Comparison of ENCODE assay signal across 17 cellular contexts in genomic region chr1:149965440-149965839, GRCh38. TPM values are rescaled to one million over a fixed set of nuclear protein-coding genes. Genes with fewer than 3 reads are reported as not detected.
DNase-seq lines count a peak whose midpoint lies in the region; ATAC-seq and TF ChIP-seq lines count a peak whose summit lies in the region.
"Had no signal": no experiment of that assay in that cellular context is flagged by ENCODE, and none has a peak within 500 bp of the region (broad histone marks: within the 10 kb centered on the region; RNA-seq: fewer than 3 reads in every experiment).

No MANE protein-coding gene starts in this region.

- no peak overlapping the region for H3K27ac ChIP-seq in testis
- H3K27ac ChIP-seq in psoas muscle: no peak overlapping the region
- H3K27ac ChIP-seq: PC-9 had no signal

- no peak for TF ChIP-seq CTCF in neural crest cell (conservative IDR thresholded peaks at IDR 0.05)
- no peak for TF ChIP-seq CTCF in testis (IDR thresholded peaks at IDR 0.05)
- TF ChIP-seq CTCF in psoas muscle (IDR thresholded peaks at IDR 0.05): no peak

- no peak overlapping the region for H3K4me3 ChIP-seq in testis
- no peak overlapping the region for H3K4me3 ChIP-seq in psoas muscle
- H3K4me3 ChIP-seq: PC-9 had no signal

- H3K27me3 ChIP-seq in testis (no peaks in the 10 kb centered on the region), psoas muscle (ENCODE audit: insufficient read depth in 3 of 3, low read length in 2 of 3) (no peaks in the 10 kb centered on the region)

- no peak for DNase-seq in activated naive CD4-positive, alpha-beta T cell treated with anti-CD3 and anti-CD28 coated beads, Interleukin-2, amount 10 ng/mL, durations not matched to agents 7 days and 5 days
- no peak for DNase-seq in activated naive CD4-positive, alpha-beta T cell treated with Interleukin-2 at 50 U/mL for 16 hours
- DNase-seq in T-cell: no peak
- DNase-seq in central memory CD4-positive, alpha-beta T cell: peak; percentile 14
- DNase-seq in neural crest cell (ENCODE audit: low read depth, low spot score): no peak
- no peak for DNase-seq in Ammon's horn (ENCODE audit: low spot score)
- DNase-seq in testis: no peak
- no peak for DNase-seq in psoas muscle
- DNase-seq: DMS53, KBM-7, NCI-H1048, NCI-H1436 treated with DMSO at 0.1 percent for 48 hours, NCI-H2029 treated with DMSO at 0.1 percent for 48 hours, NCI-H2171 treated with DMSO at 0.1 percent for 48 hours, NCI-H510A, PC-9 had no signal

- CTCF ChIA-PET in activated naive CD4-positive, alpha-beta T cell treated with anti-CD3 and anti-CD28 coated beads, Interleukin-2, amount 10 ng/mL, durations not matched to agents 7 days and 5 days (lab: Charles Lee): interaction anchor here (1.0 kb wide), 1 partner anchor 44 kb away, joined by 3 read pairs; no protein-coding TSS in a partner anchor
- CTCF ChIA-PET in T-cell (lab: Charles Lee): interaction anchor here in 1 of 2 donors (0.5 kb wide), 1 partner anchor 48 kb away, joined by 3 read pairs; no protein-coding TSS in a partner anchor

- H3K27me3 Mint-ChIP-seq in activated naive CD4-positive, alpha-beta T cell treated with anti-CD3 and anti-CD28 coated beads, Interleukin-2, amount 10 ng/mL, durations not matched to agents 7 days and 5 days: no peaks in the 10 kb centered on the region
- H3K27me3 Mint-ChIP-seq in T-cell: no peaks in the 10 kb centered on the region
- H3K27me3 Mint-ChIP-seq in neural crest cell (ENCODE audit: low read depth): no peaks in the 10 kb centered on the region

- H3K4me1 ChIP-seq in testis (peaks cover 15% of the 10 kb centered on the region), psoas muscle (no peaks in the 10 kb centered on the region)

- no peak for TF ChIP-seq POLR2A in testis (IDR thresholded peaks at IDR 0.05)

- H3K36me3 Mint-ChIP-seq in activated naive CD4-positive, alpha-beta T cell treated with anti-CD3 and anti-CD28 coated beads, Interleukin-2, amount 10 ng/mL, durations not matched to agents 7 days and 5 days: peaks cover 19% of the 10 kb centered on the region
- H3K36me3 Mint-ChIP-seq in T-cell (peaks cover 27% of the 10 kb centered on the region), neural crest cell (ENCODE audit: low read depth) (peaks cover 9% of the 10 kb centered on the region)

- ATAC-seq in T-cell (replicated peaks in 1 of 4): peak; percentile 43 to 67 (median 55)
- no peak for ATAC-seq in psoas muscle

- H3K36me3 ChIP-seq in testis (ENCODE audit: low read depth, missing control alignments) (no peaks in the 10 kb centered on the region), psoas muscle (ENCODE audit: insufficient read depth in 1 of 2, low read depth in 1 of 2) (peaks cover 20 to 96% of the 10 kb centered on the region in 2 donors)

- H3K27ac Mint-ChIP-seq in activated naive CD4-positive, alpha-beta T cell treated with anti-CD3 and anti-CD28 coated beads, Interleukin-2, amount 10 ng/mL, durations not matched to agents 7 days and 5 days: peak overlapping the region; percentile 6
- H3K27ac Mint-ChIP-seq in T-cell: peak overlapping the region; percentile 18 to 70
- H3K27ac Mint-ChIP-seq in neural crest cell (ENCODE audit: unreplicated experiment): peak overlapping the region; percentile 21
- H3K27ac Mint-ChIP-seq: CD14-positive monocyte had no signal

- no peaks in the 10 kb centered on the region for H3K9me3 Mint-ChIP-seq in activated naive CD4-positive, alpha-beta T cell treated with anti-CD3 and anti-CD28 coated beads, Interleukin-2, amount 10 ng/mL, durations not matched to agents 7 days and 5 days
- H3K9me3 Mint-ChIP-seq in T-cell (no peaks in the 10 kb centered on the region), neural crest cell (no peaks in the 10 kb centered on the region)

- H3K9me3 ChIP-seq in testis (no peaks in the 10 kb centered on the region), psoas muscle (no peaks in the 10 kb centered on the region)

- 69 to 85% methylated on average over 3 of the region's 3 CpGs for WGBS in testis, 2 donors
- WGBS in psoas muscle, 3 donors: 92 to 96% (median 96%) methylated on average over 3 of the region's 3 CpGs

- no peak overlapping the region for H3K4me3 Mint-ChIP-seq in activated naive CD4-positive, alpha-beta T cell treated with anti-CD3 and anti-CD28 coated beads, Interleukin-2, amount 10 ng/mL, durations not matched to agents 7 days and 5 days
- H3K4me3 Mint-ChIP-seq in T-cell (no peak overlapping the region), neural crest cell (no peak overlapping the region)

- POLR2A ChIA-PET in T-cell (lab: Charles Lee): interaction anchor here in 1 of 2 donors (0.5 kb wide), 1 partner anchor 304 kb away, joined by 4 read pairs; the partner anchor contains the start of gene APH1A

- peaks cover 18% of the 10 kb centered on the region for H3K4me1 Mint-ChIP-seq in activated naive CD4-positive, alpha-beta T cell treated with anti-CD3 and anti-CD28 coated beads, Interleukin-2, amount 10 ng/mL, durations not matched to agents 7 days and 5 days
- H3K4me1 Mint-ChIP-seq in T-cell (peaks cover 14 to 22% (median 21%) of the 10 kb centered on the region in 3 donors), neural crest cell (no peaks in the 10 kb centered on the region)

- intact Hi-C loops in testis (cut with DNase I; ENCODE audit: low total_unique reads) (no loop called here), psoas muscle (cut with DNase I) (no loop called here)

RNA-seq across cellular contexts. Expression of gene MTMR11, which starts 28.8 kb away (rescaled TPM):
- total RNA-seq in T-cell: 1 to 10 TPM in 4 of 5 donors, under 1 TPM in 1; 0.58 to 2.5 (median 1.5) TPM
- 4.5 and 6.3 TPM in 2 replicates for total RNA-seq in neural crest cell
- total RNA-seq in testis: 10 to 100 TPM; 39.8 to 50.4 TPM
- 20.5 TPM for polyA plus RNA-seq in testis (ENCODE audit: insufficient read depth, low read depth, low replicate concordance)
- 1 to 10 TPM; 1.0 to 3.0 (median 1.8) TPM for total RNA-seq in psoas muscle
- 1 to 10 TPM in 1 of 3 donors, under 1 TPM in 2; 0.78 to 1.7 (median 0.80) TPM for polyA plus RNA-seq in psoas muscle

RNA-seq across cellular contexts. Expression of gene SF3B4, which starts 37.8 kb away (rescaled TPM):
- total RNA-seq in T-cell (10 to 100 TPM; 45.3 to 54.6 (median 51.6) TPM), neural crest cell (90.9 and 95.3 TPM in 2 replicates), testis (10 to 100 TPM; 30.2 to 32.1 TPM), psoas muscle (10 to 100 TPM; 13.0 to 26.9 (median 21.9) TPM)
- polyA plus RNA-seq in testis (ENCODE audit: insufficient read depth, low read depth, low replicate concordance) (121 TPM), psoas muscle (10 to 100 TPM; 13.9 to 28.9 (median 16.7) TPM)

RNA-seq across cellular contexts. Expression of gene OTUD7B, which starts 45.1 kb away (rescaled TPM):
- total RNA-seq in T-cell (10 to 100 TPM in 3 of 5 donors, 1 to 10 TPM in 2; 7.8 to 13.7 (median 10.2) TPM), neural crest cell (27.7 and 28.3 TPM in 2 replicates), testis (10 to 100 TPM; 23.1 to 31.5 TPM), psoas muscle (10 to 100 TPM; 47.4 to 62.0 (median 59.4) TPM)
- polyA plus RNA-seq in testis (ENCODE audit: insufficient read depth, low read depth, low replicate concordance) (30.3 TPM), psoas muscle (10 to 100 TPM in 1 of 3 donors, 1 to 10 TPM in 2; 6.8 to 29.6 (median 9.8) TPM)
- polyA plus RNA-seq: CD14-positive monocyte had no signal

RNA-seq across cellular contexts. Expression of gene SV2A, which starts 47.8 kb away (rescaled TPM):
- total RNA-seq in T-cell (1 to 10 TPM; 3.1 to 4.5 (median 3.9) TPM), neural crest cell (48.4 and 49.5 TPM in 2 replicates), testis (1 to 10 TPM; 1.4 to 1.7 TPM), psoas muscle (under 1 TPM; 0.13 to 0.48 (median 0.25) TPM)
- polyA plus RNA-seq in testis (ENCODE audit: insufficient read depth, low read depth, low replicate concordance) (2.3 TPM), psoas muscle (under 1 TPM; 0.14 to 0.19 (median 0.14) TPM)

Comparison
In these comparisons a context has a peak if more than half of its experiments do, and no peak if none do; other contexts are left out.
1. ATAC-seq: peak in T-cell (4 of 4); none in psoas muscle (0 of 4).
2. Peak in every context shown above with its lines, with median percentiles within 50 percentile points of each other: H3K27ac Mint-ChIP-seq.